ENCODE assay signal across 21 cellular contexts in the genomic region with DNA sequence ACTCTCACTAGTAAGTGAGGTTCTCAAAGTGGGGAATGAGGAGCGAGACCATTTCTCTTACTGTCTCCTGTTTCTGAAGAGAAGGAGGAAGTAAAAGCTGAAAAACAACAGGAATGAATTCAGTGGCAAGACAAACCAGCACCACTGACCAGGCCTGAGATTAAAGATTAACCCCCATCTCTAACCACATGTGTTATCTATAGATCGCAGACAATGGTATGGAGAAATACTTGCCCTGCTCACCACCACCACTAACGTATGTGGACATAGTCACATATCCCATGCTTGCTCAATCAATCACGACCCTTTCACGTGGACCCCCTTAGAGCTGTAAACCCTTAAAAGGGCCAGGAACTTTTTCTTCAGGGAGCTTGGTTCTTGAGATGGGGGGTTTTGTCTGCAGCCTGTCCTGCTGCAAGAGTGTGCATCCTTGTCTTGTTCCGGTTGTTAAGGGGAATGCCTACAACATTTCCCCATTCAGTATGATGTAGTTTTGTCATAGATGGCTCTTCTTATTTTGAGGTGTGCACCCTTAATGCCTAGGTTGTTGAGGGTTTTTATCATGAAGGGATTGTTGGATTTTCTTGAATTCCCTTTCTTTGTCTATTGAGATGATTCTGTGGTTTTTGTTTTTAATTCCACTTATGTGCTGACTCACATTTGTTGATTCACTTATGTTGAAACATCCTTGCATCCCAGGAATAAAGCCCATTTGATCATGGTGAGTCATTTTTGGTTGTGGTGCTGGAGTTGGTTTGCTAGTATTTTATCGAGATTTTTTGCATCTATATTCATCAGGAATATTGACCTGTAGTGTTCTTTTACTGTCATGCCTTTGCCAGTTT.
DNase-seq lines count a peak whose midpoint lies in the region; ATAC-seq, FAIRE-seq and TF ChIP-seq lines count a peak whose summit lies in the region.
"Had no signal": no experiment of that assay in that cellular context is flagged by ENCODE, and none has a peak within 500 bp of the region (broad histone marks: within the 10 kb centered on the region; RNA-seq: fewer than 3 reads in every experiment).

No MANE protein-coding gene starts in this region.

- H3K4me2 ChIP-seq in skeletal muscle satellite cell (ENCODE audit: low read length): peak overlapping the region; percentile 40
- H3K4me2 ChIP-seq: SK-N-SH had no signal

- peaks cover 23 to 24% of the 10 kb centered on the region in 2 donors for H3K9me3 Mint-ChIP-seq in stimulated activated naive B cell treated with anti-CD40 and anti-IgM and Interleukin-4, amounts not matched to agents 10 μg/mL and 1 μg/mL and 100 μg/mL, for 72 hours

- H3K27me3 ChIP-seq in skeletal muscle satellite cell (ENCODE audit: control insufficient read depth, insufficient read depth, low read length): no peaks in the 10 kb centered on the region
- H3K27me3 ChIP-seq: ascending aorta, heart left ventricle, MG63, spleen had no signal

- H3K4me1 Mint-ChIP-seq in stimulated activated naive B cell treated with anti-CD40 and anti-IgM and Interleukin-4, amounts not matched to agents 10 μg/mL and 1 μg/mL and 100 μg/mL, for 72 hours: no peaks in the 10 kb centered on the region
- H3K4me1 Mint-ChIP-seq: naive thymus-derived CD4-positive, alpha-beta T cell had no signal

- no peak overlapping the region for H3K9ac ChIP-seq in skeletal muscle satellite cell (ENCODE audit: low read depth, low read length)
- H3K9ac ChIP-seq: SK-N-SH had no signal

- peaks cover 7% of the 10 kb centered on the region for H3K9me3 ChIP-seq in skeletal muscle satellite cell (replicated peaks; ENCODE audit: low read length)
- H3K9me3 ChIP-seq: ascending aorta had no signal

- H3K4me1 ChIP-seq in skeletal muscle satellite cell (ENCODE audit: control insufficient read depth, insufficient read depth, low read length): peaks cover 22% of the 10 kb centered on the region
- H3K4me1 ChIP-seq: ascending aorta, heart left ventricle, spleen had no signal

- no peak overlapping the region for H3K27ac Mint-ChIP-seq in stimulated activated naive B cell treated with anti-CD40 and anti-IgM and Interleukin-4, amounts not matched to agents 10 μg/mL and 1 μg/mL and 100 μg/mL, for 72 hours
- H3K27ac Mint-ChIP-seq: naive thymus-derived CD4-positive, alpha-beta T cell; progenitor cell of endocrine pancreas had no signal

- no peak overlapping the region for H3K4me3 Mint-ChIP-seq in stimulated activated naive B cell treated with anti-CD40 and anti-IgM and Interleukin-4, amounts not matched to agents 10 μg/mL and 1 μg/mL and 100 μg/mL, for 72 hours
- H3K4me3 Mint-ChIP-seq: naive thymus-derived CD4-positive, alpha-beta T cell had no signal

- ATAC-seq in stimulated activated naive B cell treated with anti-CD40 and anti-IgM and Interleukin-4, amounts not matched to agents 10 μg/mL and 1 μg/mL and 100 μg/mL, for 72 hours (replicated peaks): no peak
- ATAC-seq: heart left ventricle; naive thymus-derived CD4-positive, alpha-beta T cell had no signal

- DNase-seq in HCEC 1CT (peak; percentile 10), RCC 7860 (ENCODE audit: low spot score) (peak; percentile 46), choroid plexus epithelial cell (ENCODE audit: low read depth) (peak; percentile 1), activated gamma-delta T cell (lab: John Stamatoyannopoulos, UW) (no peak), GDM1 (lab: John Stamatoyannopoulos, UW) (no peak)
- DNase-seq in stimulated activated naive B cell treated with anti-CD40 and anti-IgM and Interleukin-4, amounts not matched to agents 10 μg/mL and 1 μg/mL and 100 μg/mL, for 72 hours: no peak
- DNase-seq: activated CD4-positive, alpha-beta T cell treated with anti-CD3 and anti-CD28 coated beads, Interleukin-2, amount 50 U/mL, for 1 hour; activated naive CD4-positive, alpha-beta T cell; C1 segment of cervical spinal cord; DMS 273 treated with DMSO at 0.1 percent for 48 hours; heart left ventricle; MG63; naive thymus-derived CD4-positive, alpha-beta T cell; NCI-H2029 treated with DMSO at 0.1 percent for 48 hours; NCI-H526; SK-N-SH; spleen had no signal

- H3K4me3 ChIP-seq in choroid plexus epithelial cell (ENCODE audit: low read depth, low read length) (no peak overlapping the region), skeletal muscle satellite cell (ENCODE audit: low read length) (no peak overlapping the region)
- H3K4me3 ChIP-seq: ascending aorta, heart left ventricle, MG63, spleen had no signal

- peak; percentile 73 for FAIRE-seq in RCC 7860 (lab: Jason Lieb, UNC)
- FAIRE-seq: islet of Langerhans had no signal

- no peaks in the 10 kb centered on the region for H3K27me3 Mint-ChIP-seq in stimulated activated naive B cell treated with anti-CD40 and anti-IgM and Interleukin-4, amounts not matched to agents 10 μg/mL and 1 μg/mL and 100 μg/mL, for 72 hours
- H3K27me3 Mint-ChIP-seq: naive thymus-derived CD4-positive, alpha-beta T cell; progenitor cell of endocrine pancreas had no signal

- no peaks in the 10 kb centered on the region for H3K36me3 ChIP-seq in skeletal muscle satellite cell (ENCODE audit: insufficient read depth, low read length)
- H3K36me3 ChIP-seq: ascending aorta, heart left ventricle, MG63, spleen had no signal

- no peak for TF ChIP-seq CTCF in choroid plexus epithelial cell (conservative IDR thresholded peaks at IDR 0.05; ENCODE audit: low read depth, low read length)

- H3K36me3 Mint-ChIP-seq in stimulated activated naive B cell treated with anti-CD40 and anti-IgM and Interleukin-4, amounts not matched to agents 10 μg/mL and 1 μg/mL and 100 μg/mL, for 72 hours: no peaks in the 10 kb centered on the region
- H3K36me3 Mint-ChIP-seq: naive thymus-derived CD4-positive, alpha-beta T cell had no signal

Comparison
In these comparisons a context has a peak if more than half of its experiments do, and no peak if none do; other contexts are left out.
1. DNase-seq: peak in HCEC 1CT (single experiment), RCC 7860 (single experiment) and choroid plexus epithelial cell (single experiment); none in stimulated activated naive B cell treated with anti-CD40 and anti-IgM and Interleukin-4, amounts not matched to agents 10 μg/mL and 1 μg/mL and 100 μg/mL, for 72 hours (single experiment), activated gamma-delta T cell (single experiment) and GDM1 (single experiment).